Comparison of ENCODE assay signal across 7 cellular contexts in the genomic region with DNA sequence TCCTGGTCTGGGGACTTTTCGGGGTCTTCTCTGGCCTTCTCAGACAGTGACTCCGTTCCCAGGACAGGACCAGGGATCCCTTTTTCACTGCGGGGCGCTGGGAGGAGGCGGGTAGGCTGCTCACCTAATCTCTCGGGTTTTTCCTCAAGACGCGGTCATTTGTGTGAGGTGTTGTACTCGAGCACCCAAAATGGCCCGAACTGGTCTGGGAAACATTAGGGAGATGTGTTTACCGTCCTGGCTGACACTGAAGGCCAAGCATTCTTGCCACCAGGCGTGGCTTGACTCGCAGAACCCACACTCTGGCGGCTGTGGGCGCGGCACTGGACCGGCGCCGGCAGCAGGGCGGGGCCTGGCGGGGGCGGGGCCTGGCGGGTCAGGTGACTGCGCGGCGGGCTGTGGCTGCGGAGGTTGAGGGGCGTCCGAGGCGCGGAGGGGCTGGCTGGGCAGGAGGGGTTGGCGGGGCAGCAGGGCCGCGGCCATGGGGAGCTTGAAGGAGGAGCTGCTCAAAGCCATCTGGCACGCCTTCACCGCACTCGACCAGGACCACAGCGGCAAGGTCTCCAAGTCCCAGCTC.
DNase-seq lines count a peak whose midpoint lies in the region; ATAC-seq and TF ChIP-seq lines count a peak whose summit lies in the region.

A gene (plus strand): TSS at position 379 of the 577 bp plus-strand sequence. CDS start 103 bp downstream, at position 482.

- H3K27me3 ChIP-seq in WERI-Rb-1 (ENCODE audit: insufficient read depth, low read depth, severe bottlenecking) = no peaks in the 10 kb centered on the region

- ATAC-seq in GM18502 (IDR thresholded peaks at IDR 0.05; ENCODE audit: poor library complexity, unreplicated experiment) = peak; percentile 84
- ATAC-seq in HG02759 (IDR thresholded peaks at IDR 0.05; ENCODE audit: unreplicated experiment) = peak; percentile 89

- DNase-seq in NCI-H1694 (lab: John Stamatoyannopoulos, UW) (peak; percentile 17), WERI-Rb-1 (peak; percentile 88), cardiac fibroblast (ENCODE audit: low read depth in 2 of 2) (peak; percentile 89 to 94), iris pigment epithelial cell (ENCODE audit: low read depth) (peak; percentile 88)
- DNase-seq in stimulated activated CD4-positive, alpha-beta T cell treated with anti-CD3 and anti-CD28 coated beads, Interleukin-12 subunit alpha, Interleukin-12 subunit beta, amount 100 ng/mL, for 24 hours (ENCODE audit: low read depth in 2 of 2) = peak; percentile 43 to 76

- peak within 1 kb of the TSS; percentile 56 for H3K27ac ChIP-seq in WERI-Rb-1

- peaks cover 5% of the 10 kb centered on the region for H3K36me3 ChIP-seq in WERI-Rb-1

- peaks cover 4% of the 10 kb centered on the region for H3K9me3 ChIP-seq in WERI-Rb-1 (ENCODE audit: severe bottlenecking)

- peak within 1 kb of the TSS; percentile 59 for H3K4me3 ChIP-seq in WERI-Rb-1 (ENCODE audit: low read depth, low read length)
- peak within 1 kb of the TSS; percentile 90 to 95 for H3K4me3 ChIP-seq in cardiac fibroblast (replicated peaks in 1 of 2; ENCODE audit: low read depth in 2 of 2, low read length in 2 of 2)

- TF ChIP-seq CTCF in WERI-Rb-1 (IDR thresholded peaks at IDR 0.05; ENCODE audit: low read depth, low read length) (peak; percentile 35), cardiac fibroblast (IDR thresholded peaks at IDR 0.05; ENCODE audit: low read depth, low read length) (peak; percentile 60)

Comparison
In these comparisons a context has a peak if more than half of its experiments do, and no peak if none do; other contexts are left out.
1. Peak in every context shown above with its lines: DNase-seq, ATAC-seq, H3K4me3 ChIP-seq and H3K27ac ChIP-seq.
2. DNase-seq: peak in every context shown above with its lines; median percentile 92 in cardiac fibroblast; 88 in WERI-Rb-1; 88 in iris pigment epithelial cell; 60 in stimulated activated CD4-positive, alpha-beta T cell treated with anti-CD3 and anti-CD28 coated beads, Interleukin-12 subunit alpha, Interleukin-12 subunit beta, amount 100 ng/mL, for 24 hours; 17 in NCI-H1694.